ENCODE assay signal across 18 cellular contexts in the genomic region with DNA sequence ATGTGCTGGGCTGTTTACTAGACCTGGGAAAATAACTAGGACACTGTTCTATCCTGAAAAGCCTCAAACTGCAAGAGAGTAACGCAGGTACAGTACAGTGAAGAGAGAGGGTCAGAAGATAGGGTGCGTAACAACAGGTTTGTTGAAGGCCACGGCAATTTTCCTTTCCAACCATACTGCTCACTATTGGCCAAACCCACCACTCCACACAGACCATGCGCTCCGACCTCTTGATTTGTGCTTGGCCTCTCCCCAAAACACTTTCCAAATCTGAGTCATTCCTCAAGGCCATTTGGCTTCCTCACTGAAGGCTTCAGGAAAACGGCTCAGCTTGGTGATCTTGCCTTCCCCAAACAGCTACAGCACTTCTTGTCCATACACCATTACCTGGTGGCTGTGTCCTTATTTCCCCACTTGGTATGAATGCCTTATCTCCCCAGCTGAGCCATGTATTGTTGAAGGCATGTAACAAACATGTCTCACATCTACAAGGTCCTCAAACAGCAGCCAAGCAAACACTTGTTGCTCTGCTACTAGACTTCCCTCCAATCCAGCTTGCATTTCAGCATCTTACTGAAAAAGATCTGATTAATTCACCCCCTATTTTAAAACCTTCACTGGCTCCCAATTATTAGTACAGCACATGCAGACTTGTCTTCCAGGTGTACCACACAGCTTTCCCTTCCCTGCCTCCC. TPM values are rescaled to one million over a fixed set of nuclear protein-coding genes. Genes with fewer than 3 reads are reported as not detected.
DNase-seq lines count a peak whose midpoint lies in the region; TF ChIP-seq lines count a peak whose summit lies in the region.
"Had no signal": no experiment of that assay in that cellular context is flagged by ENCODE, and none has a peak within 500 bp of the region (broad histone marks: within the 10 kb centered on the region; RNA-seq: fewer than 3 reads in every experiment).

No MANE protein-coding gene starts in this region.

- intact Hi-C loops in esophagus muscularis mucosa (cut with DNase I): no loop called here
- intact Hi-C loops in activated T-helper 2 cell treated with anti-CD3 and anti-CD28 coated beads, Interferon-gamma antibody, Interleukin-2, Interleukin-4, amounts not matched to agents 10 μg/mL and 5 μg/mL and 100 μg/mL, durations not matched to agents 14 hours and 24 hours and 36 hours (cut with micrococcal nuclease): no loop called here

- no peak overlapping the region for H3K27ac ChIP-seq in esophagus muscularis mucosa (replicated peaks in 1 of 4)

- TF ChIP-seq CTCF in AG10803 (conservative IDR thresholded peaks at IDR 0.05; ENCODE audit: low read length) (no peak), HFF-Myc (IDR thresholded peaks at IDR 0.05; ENCODE audit: low read depth, low read length, missing control alignments) (no peak), epithelial cell of esophagus (IDR thresholded peaks at IDR 0.05; ENCODE audit: insufficient read depth, low read depth, low read length, missing control alignments) (no peak), esophagus muscularis mucosa (IDR thresholded peaks at IDR 0.05) (no peak)

- peak; percentile 40 for DNase-seq in AG10803 (ENCODE audit: low read depth)
- DNase-seq in HFF-Myc (ENCODE audit: extremely low read depth, low read depth): peak; percentile 14
- DNase-seq in epithelial cell of esophagus (ENCODE audit: low read depth): peak; percentile 23
- DNase-seq in myocyte (ENCODE audit: low read depth): peak; percentile 9
- DNase-seq in mesenteric fat pad (ENCODE audit: low spot score): no peak
- DNase-seq in LoVo (ENCODE audit: low spot score): no peak
- no peak for DNase-seq in esophagus muscularis mucosa (ENCODE audit: extremely low spot score)
- DNase-seq in activated T-helper 2 cell treated with anti-CD3 and anti-CD28 coated beads, Interferon-gamma antibody, Interleukin-2, Interleukin-4, amounts not matched to agents 10 μg/mL and 5 μg/mL and 100 μg/mL, durations not matched to agents 14 hours and 24 hours and 36 hours (ENCODE audit: low spot score): no peak
- DNase-seq: activated CD4-positive, CD25-positive, alpha-beta regulatory T cell treated with anti-CD3 and anti-CD28 coated beads, Interleukin-2, amount 50 U/mL, for 72 hours; activated T-cell treated with anti-CD3 and anti-CD28 coated beads, Interleukin-2, amount 50 U/mL, for 24 hours; DMS79; NCI-H1417 treated with DMSO at 0.1 percent for 48 hours; NCI-H510A treated with DMSO at 0.1 percent for 48 hours; stimulated activated CD8-positive, alpha-beta memory T cell treated with anti-CD3 and anti-CD28 coated beads, Interleukin-4, amount 100 ng/mL, for 48 hours; T-cell had no signal

- no peaks in the 10 kb centered on the region for H3K36me3 ChIP-seq in esophagus muscularis mucosa

- WGBS in esophagus muscularis mucosa: 59% methylated on average over 6 of the region's 6 CpGs

- H3K9me3 Mint-ChIP-seq in activated T-helper 2 cell treated with anti-CD3 and anti-CD28 coated beads, Interferon-gamma antibody, Interleukin-2, Interleukin-4, amounts not matched to agents 10 μg/mL and 5 μg/mL and 100 μg/mL, durations not matched to agents 14 hours and 24 hours and 36 hours: no peaks in the 10 kb centered on the region
- H3K9me3 Mint-ChIP-seq: activated T-cell treated with anti-CD3 and anti-CD28 coated beads, Interleukin-2, amount 50 U/mL, for 24 hours; IgD-negative memory B cell; mesothelial cell of epicardium; T-cell had no signal

- H3K27me3 ChIP-seq in esophagus muscularis mucosa: no peaks in the 10 kb centered on the region

- H3K9me3 ChIP-seq in esophagus muscularis mucosa: no peaks in the 10 kb centered on the region

- no peaks in the 10 kb centered on the region for H3K36me3 Mint-ChIP-seq in activated T-helper 2 cell treated with anti-CD3 and anti-CD28 coated beads, Interferon-gamma antibody, Interleukin-2, Interleukin-4, amounts not matched to agents 10 μg/mL and 5 μg/mL and 100 μg/mL, durations not matched to agents 14 hours and 24 hours and 36 hours (ENCODE audit: low read depth)
- H3K36me3 Mint-ChIP-seq: IgD-negative memory B cell had no signal

- TF ChIP-seq EP300 in esophagus muscularis mucosa (IDR thresholded peaks at IDR 0.05): no peak

- H3K4me3 Mint-ChIP-seq in activated T-helper 2 cell treated with anti-CD3 and anti-CD28 coated beads, Interferon-gamma antibody, Interleukin-2, Interleukin-4, amounts not matched to agents 10 μg/mL and 5 μg/mL and 100 μg/mL, durations not matched to agents 14 hours and 24 hours and 36 hours (ENCODE audit: low read depth): no peak overlapping the region
- H3K4me3 Mint-ChIP-seq: activated T-cell treated with anti-CD3 and anti-CD28 coated beads, Interleukin-2, amount 50 U/mL, for 24 hours; B cell; IgD-negative memory B cell; mesothelial cell of epicardium; T-cell had no signal

- peaks cover 23 to 38% (median 31%) of the 10 kb centered on the region in 4 donors for H3K4me1 ChIP-seq in esophagus muscularis mucosa

- no peaks in the 10 kb centered on the region for H3K27me3 Mint-ChIP-seq in activated T-helper 2 cell treated with anti-CD3 and anti-CD28 coated beads, Interferon-gamma antibody, Interleukin-2, Interleukin-4, amounts not matched to agents 10 μg/mL and 5 μg/mL and 100 μg/mL, durations not matched to agents 14 hours and 24 hours and 36 hours (ENCODE audit: low read depth)
- H3K27me3 Mint-ChIP-seq: activated T-cell treated with anti-CD3 and anti-CD28 coated beads, Interleukin-2, amount 50 U/mL, for 24 hours; B cell; IgD-negative memory B cell; T-cell had no signal

- H3K4me3 ChIP-seq in AG10803 (ENCODE audit: low read length) (no peak overlapping the region), HFF-Myc (replicated peaks; ENCODE audit: low read depth, low read length) (no peak overlapping the region), epithelial cell of esophagus (ENCODE audit: low read length) (no peak overlapping the region), esophagus muscularis mucosa (no peak overlapping the region)

- H3K27ac Mint-ChIP-seq in activated T-helper 2 cell treated with anti-CD3 and anti-CD28 coated beads, Interferon-gamma antibody, Interleukin-2, Interleukin-4, amounts not matched to agents 10 μg/mL and 5 μg/mL and 100 μg/mL, durations not matched to agents 14 hours and 24 hours and 36 hours: no peak overlapping the region
- H3K27ac Mint-ChIP-seq: activated T-cell treated with anti-CD3 and anti-CD28 coated beads, Interleukin-2, amount 50 U/mL, for 24 hours; B cell had no signal

- no peak for TF ChIP-seq POLR2A in esophagus muscularis mucosa (IDR thresholded peaks at IDR 0.05; ENCODE audit: low read depth)

- H3K4me1 Mint-ChIP-seq in activated T-helper 2 cell treated with anti-CD3 and anti-CD28 coated beads, Interferon-gamma antibody, Interleukin-2, Interleukin-4, amounts not matched to agents 10 μg/mL and 5 μg/mL and 100 μg/mL, durations not matched to agents 14 hours and 24 hours and 36 hours (ENCODE audit: low read depth): peaks cover 12% of the 10 kb centered on the region

RNA-seq across cellular contexts. Expression of gene TCF20, which starts 40.9 kb away (rescaled TPM):
- total RNA-seq in myocyte: 10.9 and 11.5 TPM in 2 replicates
- 7.8 TPM for polyA plus RNA-seq in myocyte (2012)
- total RNA-seq in mesenteric fat pad: 25.2 TPM
- total RNA-seq in esophagus muscularis mucosa: 10 to 100 TPM; 24.9 to 48.2 (median 38.4) TPM
- 70.5 and 74.3 TPM in 2 replicates for total RNA-seq in activated T-helper 2 cell treated with anti-CD3 and anti-CD28 coated beads, Interferon-gamma antibody, Interleukin-2, Interleukin-4, amounts not matched to agents 10 μg/mL and 5 μg/mL and 100 μg/mL, durations not matched to agents 14 hours and 24 hours and 36 hours

Comparison
In these comparisons a context has a peak if more than half of its experiments do, and no peak if none do; other contexts are left out.
1. DNase-seq: peak in AG10803 (single experiment), HFF-Myc (single experiment), epithelial cell of esophagus (single experiment) and myocyte (single experiment); none in mesenteric fat pad (single experiment), LoVo (single experiment), esophagus muscularis mucosa (single experiment) and activated T-helper 2 cell treated with anti-CD3 and anti-CD28 coated beads, Interferon-gamma antibody, Interleukin-2, Interleukin-4, amounts not matched to agents 10 μg/mL and 5 μg/mL and 100 μg/mL, durations not matched to agents 14 hours and 24 hours and 36 hours (single experiment).